ENCODE assay signal across 1 cellular context in the genomic region with DNA sequence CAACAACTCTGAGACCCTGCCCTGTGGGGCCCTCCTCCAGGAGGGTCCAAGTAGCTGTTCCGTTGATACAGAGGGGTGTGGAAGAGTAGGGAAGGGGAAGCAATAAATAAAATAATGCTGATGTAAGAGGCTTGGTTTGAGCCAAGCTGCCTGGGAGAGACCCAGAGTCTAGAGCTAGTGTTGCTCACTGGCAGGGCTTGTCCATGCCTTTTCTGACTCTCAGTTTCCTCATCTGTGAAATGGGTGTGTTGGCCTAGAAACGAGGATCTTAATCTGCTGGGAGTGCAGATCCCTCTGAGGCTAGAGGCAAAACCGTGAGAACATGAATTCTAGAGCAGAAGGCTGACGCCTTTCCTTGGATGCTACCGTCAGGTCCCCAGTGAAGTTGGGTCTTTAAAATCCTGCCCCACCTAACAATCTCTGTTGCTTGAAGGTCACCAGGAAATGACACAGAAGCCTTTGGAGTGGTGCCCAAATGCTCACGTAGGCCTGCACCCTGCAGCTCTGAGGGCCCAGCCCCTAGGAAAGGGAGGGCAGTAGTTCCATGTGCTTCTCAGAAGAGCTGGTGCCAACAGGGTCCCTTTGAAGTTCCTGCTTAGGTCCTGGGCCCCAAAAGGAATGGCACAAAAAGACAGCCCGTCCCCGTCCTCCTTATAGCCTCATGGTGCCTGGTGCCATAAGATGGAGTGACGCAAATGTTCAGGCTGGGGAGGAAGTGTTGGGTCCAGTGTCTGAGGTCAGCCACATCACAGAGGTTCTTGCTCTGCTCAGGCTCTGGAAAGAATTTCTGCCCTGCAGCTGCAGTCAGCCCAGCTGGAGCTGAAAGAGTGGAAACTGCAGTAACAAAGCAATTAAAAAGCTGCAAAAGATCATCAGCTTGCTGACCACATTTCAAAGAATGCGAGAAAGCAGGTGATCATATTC.
TF ChIP-seq lines count a peak whose summit lies in the region.

No MANE protein-coding gene starts in this region.

TF ChIP-seq in A549, 52 proteins besides CTCF, POLR2A, EP300 and RAD21 (continued from another document):
- TF ChIP-seq, protein P1, sequence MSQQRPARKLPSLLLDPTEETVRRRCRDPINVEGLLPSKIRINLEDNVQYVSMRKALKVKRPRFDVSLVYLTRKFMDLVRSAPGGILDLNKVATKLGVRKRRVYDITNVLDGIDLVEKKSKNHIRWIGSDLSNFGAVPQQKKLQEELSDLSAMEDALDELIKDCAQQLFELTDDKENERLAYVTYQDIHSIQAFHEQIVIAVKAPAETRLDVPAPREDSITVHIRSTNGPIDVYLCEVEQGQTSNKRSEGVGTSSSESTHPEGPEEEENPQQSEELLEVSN (IDR thresholded peaks at IDR 0.05; ENCODE audit: borderline replicate concordance, low read depth), result peak; percentile 84; the same call in 1 of the 2 replicates
- TF ChIP-seq RFX5 (IDR thresholded peaks at IDR 0.05) (no peak), TP53 (CRISPR knock-in tag; IDR thresholded peaks at IDR 0.05) (peak; percentile 73; the same call in 1 of the 2 replicates), HOXB13 (CRISPR knock-in tag; IDR thresholded peaks at IDR 0.05; ENCODE audit: low read depth) (peak; percentile 27; the same call in 1 of the 2 replicates), ZNF302 (CRISPR knock-in tag; IDR thresholded peaks at IDR 0.05) (no peak; the same call in 1 of the 2 replicates), PHF8 (IDR thresholded peaks at IDR 0.05; ENCODE audit: borderline replicate concordance, low read depth) (no peak), FOSL2 (IDR thresholded peaks at IDR 0.05) (no peak), FOSL2 (CRISPR knock-in tag; IDR thresholded peaks at IDR 0.05) (peak; percentile 72), NR3C1 (IDR thresholded peaks at IDR 0.05) (no peak), TFCP2L1 (CRISPR knock-in tag; IDR thresholded peaks at IDR 0.05) (no peak), RNF2 (IDR thresholded peaks at IDR 0.05; ENCODE audit: borderline replicate concordance, low read depth) (no peak), MYC (IDR thresholded peaks at IDR 0.05; ENCODE audit: borderline replicate concordance, low read length) (peak; percentile 82), ZSCAN20 (CRISPR knock-in tag; IDR thresholded peaks at IDR 0.05) (no peak), FOXS1 (CRISPR knock-in tag; IDR thresholded peaks at IDR 0.05) (no peak), HOXB5 (CRISPR knock-in tag; IDR thresholded peaks at IDR 0.05) (peak; percentile 85), RCOR1 (IDR thresholded peaks at IDR 0.05; ENCODE audit: low read depth, low read length) (peak; percentile 99), GATA3 (IDR thresholded peaks at IDR 0.05; ENCODE audit: borderline replicate concordance) (peak; percentile 93), HOXA7 (CRISPR knock-in tag; IDR thresholded peaks at IDR 0.05) (0 out of 2 replicates have a peak, but pooled peaks have one; percentile 37), EHMT2 (IDR thresholded peaks at IDR 0.05; ENCODE audit: low read depth) (no peak), CEBPB (IDR thresholded peaks at IDR 0.05) (no peak; a peak in 1 of 4 replicates), SREBF2 (IDR thresholded peaks at IDR 0.05) (no peak), JUN (IDR thresholded peaks at IDR 0.05) (peak; percentile 72 to 86), EHF (CRISPR knock-in tag; IDR thresholded peaks at IDR 0.05) (peak; percentile 38; the same call in 1 of the 2 replicates), FOSB (CRISPR knock-in tag; IDR thresholded peaks at IDR 0.05) (0 out of 2 replicates have a peak, but pooled peaks have one; percentile 29), ZFP36 (IDR thresholded peaks at IDR 0.05; ENCODE audit: borderline replicate concordance, partially characterized antibody) (peak; percentile 4), MAZ (IDR thresholded peaks at IDR 0.05; ENCODE audit: borderline replicate concordance, low read depth, low read length) (no peak), RARB (CRISPR knock-in tag; IDR thresholded peaks at IDR 0.05) (0 out of 2 replicates have a peak, but pooled peaks have one; percentile 68), JUNB (IDR thresholded peaks at IDR 0.05) (peak; percentile 70)
- TF ChIP-seq, protein P2, sequence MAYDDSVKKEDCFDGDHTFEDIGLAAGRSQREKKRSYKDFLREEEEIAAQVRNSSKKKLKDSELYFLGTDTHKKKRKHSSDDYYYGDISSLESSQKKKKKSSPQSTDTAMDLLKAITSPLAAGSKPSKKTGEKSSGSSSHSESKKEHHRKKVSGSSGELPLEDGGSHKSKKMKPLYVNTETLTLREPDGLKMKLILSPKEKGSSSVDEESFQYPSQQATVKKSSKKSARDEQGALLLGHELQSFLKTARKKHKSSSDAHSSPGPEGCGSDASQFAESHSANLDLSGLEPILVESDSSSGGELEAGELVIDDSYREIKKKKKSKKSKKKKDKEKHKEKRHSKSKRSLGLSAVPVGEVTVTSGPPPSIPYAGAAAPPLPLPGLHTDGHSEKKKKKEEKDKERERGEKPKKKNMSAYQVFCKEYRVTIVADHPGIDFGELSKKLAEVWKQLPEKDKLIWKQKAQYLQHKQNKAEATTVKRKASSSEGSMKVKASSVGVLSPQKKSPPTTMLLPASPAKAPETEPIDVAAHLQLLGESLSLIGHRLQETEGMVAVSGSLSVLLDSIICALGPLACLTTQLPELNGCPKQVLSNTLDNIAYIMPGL (CRISPR knock-in tag; IDR thresholded peaks at IDR 0.05; ENCODE audit: borderline replicate concordance), result no peak
- TF ChIP-seq, protein P3, sequence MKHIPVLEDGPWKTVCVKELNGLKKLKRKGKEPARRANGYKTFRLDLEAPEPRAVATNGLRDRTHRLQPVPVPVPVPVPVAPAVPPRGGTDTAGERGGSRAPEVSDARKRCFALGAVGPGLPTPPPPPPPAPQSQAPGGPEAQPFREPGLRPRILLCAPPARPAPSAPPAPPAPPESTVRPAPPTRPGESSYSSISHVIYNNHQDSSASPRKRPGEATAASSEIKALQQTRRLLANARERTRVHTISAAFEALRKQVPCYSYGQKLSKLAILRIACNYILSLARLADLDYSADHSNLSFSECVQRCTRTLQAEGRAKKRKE (CRISPR knock-in tag; IDR thresholded peaks at IDR 0.05; ENCODE audit: low read depth), result 0 out of 2 replicates have a peak, but pooled peaks have one; percentile 18
- TF ChIP-seq, protein P4, sequence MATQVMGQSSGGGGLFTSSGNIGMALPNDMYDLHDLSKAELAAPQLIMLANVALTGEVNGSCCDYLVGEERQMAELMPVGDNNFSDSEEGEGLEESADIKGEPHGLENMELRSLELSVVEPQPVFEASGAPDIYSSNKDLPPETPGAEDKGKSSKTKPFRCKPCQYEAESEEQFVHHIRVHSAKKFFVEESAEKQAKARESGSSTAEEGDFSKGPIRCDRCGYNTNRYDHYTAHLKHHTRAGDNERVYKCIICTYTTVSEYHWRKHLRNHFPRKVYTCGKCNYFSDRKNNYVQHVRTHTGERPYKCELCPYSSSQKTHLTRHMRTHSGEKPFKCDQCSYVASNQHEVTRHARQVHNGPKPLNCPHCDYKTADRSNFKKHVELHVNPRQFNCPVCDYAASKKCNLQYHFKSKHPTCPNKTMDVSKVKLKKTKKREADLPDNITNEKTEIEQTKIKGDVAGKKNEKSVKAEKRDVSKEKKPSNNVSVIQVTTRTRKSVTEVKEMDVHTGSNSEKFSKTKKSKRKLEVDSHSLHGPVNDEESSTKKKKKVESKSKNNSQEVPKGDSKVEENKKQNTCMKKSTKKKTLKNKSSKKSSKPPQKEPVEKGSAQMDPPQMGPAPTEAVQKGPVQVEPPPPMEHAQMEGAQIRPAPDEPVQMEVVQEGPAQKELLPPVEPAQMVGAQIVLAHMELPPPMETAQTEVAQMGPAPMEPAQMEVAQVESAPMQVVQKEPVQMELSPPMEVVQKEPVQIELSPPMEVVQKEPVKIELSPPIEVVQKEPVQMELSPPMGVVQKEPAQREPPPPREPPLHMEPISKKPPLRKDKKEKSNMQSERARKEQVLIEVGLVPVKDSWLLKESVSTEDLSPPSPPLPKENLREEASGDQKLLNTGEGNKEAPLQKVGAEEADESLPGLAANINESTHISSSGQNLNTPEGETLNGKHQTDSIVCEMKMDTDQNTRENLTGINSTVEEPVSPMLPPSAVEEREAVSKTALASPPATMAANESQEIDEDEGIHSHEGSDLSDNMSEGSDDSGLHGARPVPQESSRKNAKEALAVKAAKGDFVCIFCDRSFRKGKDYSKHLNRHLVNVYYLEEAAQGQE (IDR thresholded peaks at IDR 0.05), result no peak
- TF ChIP-seq, protein P5, sequence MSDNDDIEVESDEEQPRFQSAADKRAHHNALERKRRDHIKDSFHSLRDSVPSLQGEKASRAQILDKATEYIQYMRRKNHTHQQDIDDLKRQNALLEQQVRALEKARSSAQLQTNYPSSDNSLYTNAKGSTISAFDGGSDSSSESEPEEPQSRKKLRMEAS (IDR thresholded peaks at IDR 0.05), result peak; percentile 97
- TF ChIP-seq, protein P6, sequence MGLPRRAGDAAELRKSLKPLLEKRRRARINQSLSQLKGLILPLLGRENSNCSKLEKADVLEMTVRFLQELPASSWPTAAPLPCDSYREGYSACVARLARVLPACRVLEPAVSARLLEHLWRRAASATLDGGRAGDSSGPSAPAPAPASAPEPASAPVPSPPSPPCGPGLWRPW (IDR thresholded peaks at IDR 0.05), result no peak
TF ChIP-seq in A549: peak in this region for 22.
